In the genomic region with DNA sequence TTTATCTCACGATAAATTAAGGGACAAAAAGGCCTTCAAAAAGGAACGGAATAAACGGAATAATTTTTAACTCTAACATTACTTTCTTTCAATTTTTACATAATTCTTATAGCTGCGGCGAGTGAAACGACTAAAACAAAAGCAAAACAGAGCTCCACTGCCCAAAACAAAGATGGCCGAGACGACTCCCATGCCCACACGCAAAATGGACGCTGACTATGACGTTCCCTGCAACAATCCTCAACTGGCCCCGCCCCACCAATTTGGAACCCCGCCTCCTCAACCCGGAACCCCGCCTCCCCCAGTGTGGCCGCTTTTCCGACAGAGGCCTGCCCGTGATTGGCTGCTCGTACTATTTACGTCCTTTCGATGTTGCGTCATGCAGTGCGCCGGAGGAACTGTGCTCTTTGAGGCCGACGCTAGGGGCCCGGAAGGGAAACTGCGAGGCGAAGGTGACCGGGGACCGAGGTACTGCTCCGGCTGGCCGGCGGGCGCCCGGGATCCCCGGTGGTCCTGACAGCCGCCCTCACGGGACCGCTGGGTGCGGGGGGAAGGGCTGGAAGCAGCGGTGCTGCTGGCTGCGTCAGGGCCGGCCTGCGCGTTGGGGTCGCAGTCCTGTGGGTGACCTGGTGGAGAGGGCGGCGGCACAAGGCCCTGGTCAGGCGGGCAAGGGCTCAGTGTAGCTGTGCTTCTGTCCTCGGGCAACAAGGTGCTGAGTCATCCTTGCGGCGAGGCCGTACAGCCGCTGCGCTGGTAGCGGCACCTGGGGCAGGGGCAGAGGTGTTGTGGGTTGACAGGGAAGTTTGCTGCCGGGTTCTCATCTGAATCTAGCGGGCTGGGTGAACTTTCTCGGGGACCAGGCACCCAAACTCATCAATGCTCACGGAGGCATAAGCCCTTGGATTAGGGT, we compare ENCODE assay signal across 1 cellular context.
TF ChIP-seq lines count a peak whose summit lies in the region.

A gene with protein sequence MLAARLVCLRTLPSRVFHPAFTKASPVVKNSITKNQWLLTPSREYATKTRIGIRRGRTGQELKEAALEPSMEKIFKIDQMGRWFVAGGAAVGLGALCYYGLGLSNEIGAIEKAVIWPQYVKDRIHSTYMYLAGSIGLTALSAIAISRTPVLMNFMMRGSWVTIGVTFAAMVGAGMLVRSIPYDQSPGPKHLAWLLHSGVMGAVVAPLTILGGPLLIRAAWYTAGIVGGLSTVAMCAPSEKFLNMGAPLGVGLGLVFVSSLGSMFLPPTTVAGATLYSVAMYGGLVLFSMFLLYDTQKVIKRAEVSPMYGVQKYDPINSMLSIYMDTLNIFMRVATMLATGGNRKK (plus strand): TSS at position 384 of the 910 bp plus-strand sequence. CDS start 1,992 bp downstream, outside the sequence.

TF ChIP-seq in GM12878, 131 proteins besides CTCF, POLR2A, EP300 and RAD21 (continued from another document and continues in another):
- TF ChIP-seq, protein P1, sequence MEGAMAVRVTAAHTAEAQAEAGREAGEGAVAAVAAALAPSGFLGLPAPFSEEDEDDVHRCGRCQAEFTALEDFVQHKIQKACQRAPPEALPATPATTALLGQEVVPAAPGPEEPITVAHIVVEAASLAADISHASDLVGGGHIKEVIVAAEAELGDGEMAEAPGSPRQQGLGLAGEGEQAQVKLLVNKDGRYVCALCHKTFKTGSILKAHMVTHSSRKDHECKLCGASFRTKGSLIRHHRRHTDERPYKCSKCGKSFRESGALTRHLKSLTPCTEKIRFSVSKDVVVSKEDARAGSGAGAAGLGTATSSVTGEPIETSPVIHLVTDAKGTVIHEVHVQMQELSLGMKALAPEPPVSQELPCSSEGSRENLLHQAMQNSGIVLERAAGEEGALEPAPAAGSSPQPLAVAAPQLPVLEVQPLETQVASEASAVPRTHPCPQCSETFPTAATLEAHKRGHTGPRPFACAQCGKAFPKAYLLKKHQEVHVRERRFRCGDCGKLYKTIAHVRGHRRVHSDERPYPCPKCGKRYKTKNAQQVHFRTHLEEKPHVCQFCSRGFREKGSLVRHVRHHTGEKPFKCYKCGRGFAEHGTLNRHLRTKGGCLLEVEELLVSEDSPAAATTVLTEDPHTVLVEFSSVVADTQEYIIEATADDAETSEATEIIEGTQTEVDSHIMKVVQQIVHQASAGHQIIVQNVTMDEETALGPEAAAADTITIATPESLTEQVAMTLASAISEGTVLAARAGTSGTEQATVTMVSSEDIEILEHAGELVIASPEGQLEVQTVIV (IDR thresholded peaks at IDR 0.05; ENCODE audit: borderline replicate concordance, partially characterized antibody) = peak; percentile 90
- TF ChIP-seq, protein P2, sequence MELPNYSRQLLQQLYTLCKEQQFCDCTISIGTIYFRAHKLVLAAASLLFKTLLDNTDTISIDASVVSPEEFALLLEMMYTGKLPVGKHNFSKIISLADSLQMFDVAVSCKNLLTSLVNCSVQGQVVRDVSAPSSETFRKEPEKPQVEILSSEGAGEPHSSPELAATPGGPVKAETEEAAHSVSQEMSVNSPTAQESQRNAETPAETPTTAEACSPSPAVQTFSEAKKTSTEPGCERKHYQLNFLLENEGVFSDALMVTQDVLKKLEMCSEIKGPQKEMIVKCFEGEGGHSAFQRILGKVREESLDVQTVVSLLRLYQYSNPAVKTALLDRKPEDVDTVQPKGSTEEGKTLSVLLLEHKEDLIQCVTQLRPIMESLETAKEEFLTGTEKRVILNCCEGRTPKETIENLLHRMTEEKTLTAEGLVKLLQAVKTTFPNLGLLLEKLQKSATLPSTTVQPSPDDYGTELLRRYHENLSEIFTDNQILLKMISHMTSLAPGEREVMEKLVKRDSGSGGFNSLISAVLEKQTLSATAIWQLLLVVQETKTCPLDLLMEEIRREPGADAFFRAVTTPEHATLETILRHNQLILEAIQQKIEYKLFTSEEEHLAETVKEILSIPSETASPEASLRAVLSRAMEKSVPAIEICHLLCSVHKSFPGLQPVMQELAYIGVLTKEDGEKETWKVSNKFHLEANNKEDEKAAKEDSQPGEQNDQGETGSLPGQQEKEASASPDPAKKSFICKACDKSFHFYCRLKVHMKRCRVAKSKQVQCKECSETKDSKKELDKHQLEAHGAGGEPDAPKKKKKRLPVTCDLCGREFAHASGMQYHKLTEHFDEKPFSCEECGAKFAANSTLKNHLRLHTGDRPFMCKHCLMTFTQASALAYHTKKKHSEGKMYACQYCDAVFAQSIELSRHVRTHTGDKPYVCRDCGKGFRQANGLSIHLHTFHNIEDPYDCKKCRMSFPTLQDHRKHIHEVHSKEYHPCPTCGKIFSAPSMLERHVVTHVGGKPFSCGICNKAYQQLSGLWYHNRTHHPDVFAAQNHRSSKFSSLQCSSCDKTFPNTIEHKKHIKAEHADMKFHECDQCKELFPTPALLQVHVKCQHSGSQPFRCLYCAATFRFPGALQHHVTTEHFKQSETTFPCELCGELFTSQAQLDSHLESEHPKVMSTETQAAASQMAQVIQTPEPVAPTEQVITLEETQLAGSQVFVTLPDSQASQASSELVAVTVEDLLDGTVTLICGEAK (IDR thresholded peaks at IDR 0.05; ENCODE audit: borderline replicate concordance) = peak; percentile 92
- TF ChIP-seq ZNF207 (IDR thresholded peaks at IDR 0.05; ENCODE audit: borderline replicate concordance) (peak; percentile 86; the same call in 1 of the 2 replicates), RAD51 (IDR thresholded peaks at IDR 0.05) (no peak), POLR2AphosphoS2 (IDR thresholded peaks at IDR 0.05; ENCODE audit: low read depth, low read length) (peak; percentile 34; the same call in 1 of the 2 replicates), ATF7 (IDR thresholded peaks at IDR 0.05; ENCODE audit: low read depth) (peak; percentile 94), DPF2 (IDR thresholded peaks at IDR 0.05) (peak; percentile 54), RFX5 (IDR thresholded peaks at IDR 0.05; ENCODE audit: low read depth, low read length) (peak; percentile 67; the same call in 1 of the 2 replicates), IKZF2 (IDR thresholded peaks at IDR 0.05) (no peak), NFIC (IDR thresholded peaks at IDR 0.05; ENCODE audit: low read depth, low read length) (0 out of 2 replicates have a peak, but pooled peaks have one; percentile 16), TBL1XR1 (IDR thresholded peaks at IDR 0.05; ENCODE audit: low read depth, low read length) (no peak), SMAD1 (IDR thresholded peaks at IDR 0.05; ENCODE audit: low read depth, partially characterized antibody) (no peak), CEBPB (IDR thresholded peaks at IDR 0.05; ENCODE audit: borderline replicate concordance in 1 of 2, low read depth in 2 of 2, low read length in 2 of 2) (peak in 1 of 2 experiments; percentile 88; a peak in 2 of 4 replicates), CREB1 (IDR thresholded peaks at IDR 0.05; ENCODE audit: low read depth) (peak; percentile 100), PML (IDR thresholded peaks at IDR 0.05; ENCODE audit: low read length) (peak; percentile 81; the same call in 1 of the 2 replicates), NFXL1 (IDR thresholded peaks at IDR 0.05; ENCODE audit: borderline replicate concordance) (no peak), HDGF (IDR thresholded peaks at IDR 0.05) (0 out of 2 replicates have a peak, but pooled peaks have one; percentile 56), NR2C2 (IDR thresholded peaks at IDR 0.05; ENCODE audit: borderline replicate concordance, control insufficient read depth, insufficient read length, low read depth) (no peak), MXI1 (IDR thresholded peaks at IDR 0.05; ENCODE audit: low read depth, low read length) (peak; percentile 84), NR2C1 (IDR thresholded peaks at IDR 0.05) (peak; percentile 87)
- TF ChIP-seq, protein P3, sequence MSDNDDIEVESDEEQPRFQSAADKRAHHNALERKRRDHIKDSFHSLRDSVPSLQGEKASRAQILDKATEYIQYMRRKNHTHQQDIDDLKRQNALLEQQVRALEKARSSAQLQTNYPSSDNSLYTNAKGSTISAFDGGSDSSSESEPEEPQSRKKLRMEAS (IDR thresholded peaks at IDR 0.05; ENCODE audit: low read depth, low read length) = 0 out of 2 replicates have a peak, but pooled peaks have one; percentile 37
- TF ChIP-seq, protein P4, sequence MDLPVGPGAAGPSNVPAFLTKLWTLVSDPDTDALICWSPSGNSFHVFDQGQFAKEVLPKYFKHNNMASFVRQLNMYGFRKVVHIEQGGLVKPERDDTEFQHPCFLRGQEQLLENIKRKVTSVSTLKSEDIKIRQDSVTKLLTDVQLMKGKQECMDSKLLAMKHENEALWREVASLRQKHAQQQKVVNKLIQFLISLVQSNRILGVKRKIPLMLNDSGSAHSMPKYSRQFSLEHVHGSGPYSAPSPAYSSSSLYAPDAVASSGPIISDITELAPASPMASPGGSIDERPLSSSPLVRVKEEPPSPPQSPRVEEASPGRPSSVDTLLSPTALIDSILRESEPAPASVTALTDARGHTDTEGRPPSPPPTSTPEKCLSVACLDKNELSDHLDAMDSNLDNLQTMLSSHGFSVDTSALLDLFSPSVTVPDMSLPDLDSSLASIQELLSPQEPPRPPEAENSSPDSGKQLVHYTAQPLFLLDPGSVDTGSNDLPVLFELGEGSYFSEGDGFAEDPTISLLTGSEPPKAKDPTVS (IDR thresholded peaks at IDR 0.05; ENCODE audit: low read depth, low read length) = peak; percentile 17; the same call in 1 of the 2 replicates
- TF ChIP-seq, protein P5, sequence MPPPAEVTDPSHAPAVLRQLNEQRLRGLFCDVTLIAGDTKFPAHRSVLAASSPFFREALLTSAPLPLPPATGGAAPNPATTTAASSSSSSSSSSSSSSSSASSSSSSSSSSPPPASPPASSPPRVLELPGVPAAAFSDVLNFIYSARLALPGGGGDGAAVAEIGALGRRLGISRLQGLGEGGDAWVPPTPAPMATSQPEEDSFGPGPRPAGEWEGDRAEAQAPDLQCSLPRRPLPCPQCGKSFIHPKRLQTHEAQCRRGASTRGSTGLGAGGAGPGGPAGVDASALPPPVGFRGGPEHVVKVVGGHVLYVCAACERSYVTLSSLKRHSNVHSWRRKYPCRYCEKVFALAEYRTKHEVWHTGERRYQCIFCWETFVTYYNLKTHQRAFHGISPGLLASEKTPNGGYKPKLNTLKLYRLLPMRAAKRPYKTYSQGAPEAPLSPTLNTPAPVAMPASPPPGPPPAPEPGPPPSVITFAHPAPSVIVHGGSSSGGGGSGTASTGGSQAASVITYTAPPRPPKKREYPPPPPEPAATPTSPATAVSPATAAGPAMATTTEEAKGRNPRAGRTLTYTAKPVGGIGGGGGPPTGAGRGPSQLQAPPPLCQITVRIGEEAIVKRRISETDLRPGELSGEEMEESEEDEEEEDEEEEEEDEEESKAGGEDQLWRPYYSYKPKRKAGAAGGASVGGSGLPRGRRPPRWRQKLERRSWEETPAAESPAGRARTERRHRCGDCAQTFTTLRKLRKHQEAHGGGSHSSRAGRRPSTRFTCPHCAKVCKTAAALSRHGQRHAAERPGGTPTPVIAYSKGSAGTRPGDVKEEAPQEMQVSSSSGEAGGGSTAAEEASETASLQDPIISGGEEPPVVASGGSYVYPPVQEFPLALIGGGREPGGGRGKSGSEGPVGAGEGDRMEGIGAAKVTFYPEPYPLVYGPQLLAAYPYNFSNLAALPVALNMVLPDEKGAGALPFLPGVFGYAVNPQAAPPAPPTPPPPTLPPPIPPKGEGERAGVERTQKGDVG (CRISPR knock-in tag; IDR thresholded peaks at IDR 0.05) = no peak
- TF ChIP-seq, protein P6, sequence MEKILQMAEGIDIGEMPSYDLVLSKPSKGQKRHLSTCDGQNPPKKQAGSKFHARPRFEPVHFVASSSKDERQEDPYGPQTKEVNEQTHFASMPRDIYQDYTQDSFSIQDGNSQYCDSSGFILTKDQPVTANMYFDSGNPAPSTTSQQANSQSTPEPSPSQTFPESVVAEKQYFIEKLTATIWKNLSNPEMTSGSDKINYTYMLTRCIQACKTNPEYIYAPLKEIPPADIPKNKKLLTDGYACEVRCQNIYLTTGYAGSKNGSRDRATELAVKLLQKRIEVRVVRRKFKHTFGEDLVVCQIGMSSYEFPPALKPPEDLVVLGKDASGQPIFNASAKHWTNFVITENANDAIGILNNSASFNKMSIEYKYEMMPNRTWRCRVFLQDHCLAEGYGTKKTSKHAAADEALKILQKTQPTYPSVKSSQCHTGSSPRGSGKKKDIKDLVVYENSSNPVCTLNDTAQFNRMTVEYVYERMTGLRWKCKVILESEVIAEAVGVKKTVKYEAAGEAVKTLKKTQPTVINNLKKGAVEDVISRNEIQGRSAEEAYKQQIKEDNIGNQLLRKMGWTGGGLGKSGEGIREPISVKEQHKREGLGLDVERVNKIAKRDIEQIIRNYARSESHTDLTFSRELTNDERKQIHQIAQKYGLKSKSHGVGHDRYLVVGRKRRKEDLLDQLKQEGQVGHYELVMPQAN (conservative IDR thresholded peaks at IDR 0.05) = peak; percentile 95
- TF ChIP-seq, protein P7, sequence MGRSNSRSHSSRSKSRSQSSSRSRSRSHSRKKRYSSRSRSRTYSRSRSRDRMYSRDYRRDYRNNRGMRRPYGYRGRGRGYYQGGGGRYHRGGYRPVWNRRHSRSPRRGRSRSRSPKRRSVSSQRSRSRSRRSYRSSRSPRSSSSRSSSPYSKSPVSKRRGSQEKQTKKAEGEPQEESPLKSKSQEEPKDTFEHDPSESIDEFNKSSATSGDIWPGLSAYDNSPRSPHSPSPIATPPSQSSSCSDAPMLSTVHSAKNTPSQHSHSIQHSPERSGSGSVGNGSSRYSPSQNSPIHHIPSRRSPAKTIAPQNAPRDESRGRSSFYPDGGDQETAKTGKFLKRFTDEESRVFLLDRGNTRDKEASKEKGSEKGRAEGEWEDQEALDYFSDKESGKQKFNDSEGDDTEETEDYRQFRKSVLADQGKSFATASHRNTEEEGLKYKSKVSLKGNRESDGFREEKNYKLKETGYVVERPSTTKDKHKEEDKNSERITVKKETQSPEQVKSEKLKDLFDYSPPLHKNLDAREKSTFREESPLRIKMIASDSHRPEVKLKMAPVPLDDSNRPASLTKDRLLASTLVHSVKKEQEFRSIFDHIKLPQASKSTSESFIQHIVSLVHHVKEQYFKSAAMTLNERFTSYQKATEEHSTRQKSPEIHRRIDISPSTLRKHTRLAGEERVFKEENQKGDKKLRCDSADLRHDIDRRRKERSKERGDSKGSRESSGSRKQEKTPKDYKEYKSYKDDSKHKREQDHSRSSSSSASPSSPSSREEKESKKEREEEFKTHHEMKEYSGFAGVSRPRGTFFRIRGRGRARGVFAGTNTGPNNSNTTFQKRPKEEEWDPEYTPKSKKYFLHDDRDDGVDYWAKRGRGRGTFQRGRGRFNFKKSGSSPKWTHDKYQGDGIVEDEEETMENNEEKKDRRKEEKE (IDR thresholded peaks at IDR 0.05) = no peak
- TF ChIP-seq, protein P8, sequence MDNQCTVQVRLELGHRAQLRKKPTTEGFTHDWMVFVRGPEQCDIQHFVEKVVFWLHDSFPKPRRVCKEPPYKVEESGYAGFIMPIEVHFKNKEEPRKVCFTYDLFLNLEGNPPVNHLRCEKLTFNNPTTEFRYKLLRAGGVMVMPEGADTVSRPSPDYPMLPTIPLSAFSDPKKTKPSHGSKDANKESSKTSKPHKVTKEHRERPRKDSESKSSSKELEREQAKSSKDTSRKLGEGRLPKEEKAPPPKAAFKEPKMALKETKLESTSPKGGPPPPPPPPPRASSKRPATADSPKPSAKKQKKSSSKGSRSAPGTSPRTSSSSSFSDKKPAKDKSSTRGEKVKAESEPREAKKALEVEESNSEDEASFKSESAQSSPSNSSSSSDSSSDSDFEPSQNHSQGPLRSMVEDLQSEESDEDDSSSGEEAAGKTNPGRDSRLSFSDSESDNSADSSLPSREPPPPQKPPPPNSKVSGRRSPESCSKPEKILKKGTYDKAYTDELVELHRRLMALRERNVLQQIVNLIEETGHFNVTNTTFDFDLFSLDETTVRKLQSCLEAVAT (IDR thresholded peaks at IDR 0.05) = 0 out of 2 replicates have a peak, but pooled peaks have one; percentile 71
- TF ChIP-seq, protein P9, sequence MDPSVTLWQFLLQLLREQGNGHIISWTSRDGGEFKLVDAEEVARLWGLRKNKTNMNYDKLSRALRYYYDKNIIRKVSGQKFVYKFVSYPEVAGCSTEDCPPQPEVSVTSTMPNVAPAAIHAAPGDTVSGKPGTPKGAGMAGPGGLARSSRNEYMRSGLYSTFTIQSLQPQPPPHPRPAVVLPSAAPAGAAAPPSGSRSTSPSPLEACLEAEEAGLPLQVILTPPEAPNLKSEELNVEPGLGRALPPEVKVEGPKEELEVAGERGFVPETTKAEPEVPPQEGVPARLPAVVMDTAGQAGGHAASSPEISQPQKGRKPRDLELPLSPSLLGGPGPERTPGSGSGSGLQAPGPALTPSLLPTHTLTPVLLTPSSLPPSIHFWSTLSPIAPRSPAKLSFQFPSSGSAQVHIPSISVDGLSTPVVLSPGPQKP (IDR thresholded peaks at IDR 0.05; ENCODE audit: low read depth, low read length) = peak; percentile 83
